In the genomic region with DNA sequence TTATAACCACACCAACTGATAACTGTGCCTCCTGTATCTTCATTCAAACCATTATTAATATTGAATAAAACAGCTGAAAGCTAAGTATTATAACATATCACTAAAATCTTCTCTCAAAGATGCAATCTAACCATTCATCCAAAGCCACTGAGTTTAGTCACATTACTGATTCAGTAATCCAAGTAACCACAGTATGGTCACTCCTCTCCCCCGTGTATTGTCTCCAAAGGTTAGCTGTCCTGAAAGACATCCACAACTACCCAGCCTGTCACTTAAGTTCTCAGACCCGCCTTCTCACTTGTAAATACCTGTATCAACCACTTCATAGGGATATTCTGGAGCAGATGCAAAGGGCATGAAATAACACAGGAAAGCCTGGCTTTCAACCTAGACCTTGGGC, we compare ENCODE assay signal across 15 cellular contexts.
DNase-seq lines count a peak whose midpoint lies in the region; ATAC-seq and TF ChIP-seq lines count a peak whose summit lies in the region.
"Had no signal": no experiment of that assay in that cellular context is flagged by ENCODE, and none has a peak within 500 bp of the region (broad histone marks: within the 10 kb centered on the region; RNA-seq: fewer than 3 reads in every experiment).

No MANE protein-coding gene starts in this region.

- no peak overlapping the region for H3K4me2 ChIP-seq in PC-3 (ENCODE audit: low read length)
- H3K4me2 ChIP-seq: A549 had no signal

- CTCF ChIA-PET in PC-3 (lab: Charles Lee): no interaction called here

- intact Hi-C loops in PC-3 (cut with micrococcal nuclease): no loop called here

- POLR2A ChIA-PET in PC-3 (lab: Charles Lee; ENCODE audit: unreplicated experiment): no interaction called here

- H3K4me3 Mint-ChIP-seq in activated T-helper 17 cell treated with anti-CD3 and anti-CD28 coated beads, Interleukin-2, amount 50 U/mL, for 72 hours: no peak overlapping the region
- H3K4me3 Mint-ChIP-seq: CD14-positive monocyte; CD8-positive, alpha-beta memory T cell had no signal

- peaks cover 42% of the 10 kb centered on the region for H3K36me3 Mint-ChIP-seq in activated T-helper 17 cell treated with anti-CD3 and anti-CD28 coated beads, Interleukin-2, amount 50 U/mL, for 72 hours (ENCODE audit: low read depth)

- H3K36me3 ChIP-seq in PC-3 (ENCODE audit: low read depth, low read length): no peaks in the 10 kb centered on the region; the same call in 1 of the 2 replicates
- H3K36me3 ChIP-seq: BE2C had no signal

- no peak overlapping the region for H3K27ac Mint-ChIP-seq in activated T-helper 17 cell treated with anti-CD3 and anti-CD28 coated beads, Interleukin-2, amount 50 U/mL, for 72 hours
- H3K27ac Mint-ChIP-seq: CD14-positive monocyte had no signal

- BruUV-seq in PC-3 (replicated peaks; lab: Mats Ljungman, UMichigan): no TSS peak

- H4K20me1 ChIP-seq in PC-3 (ENCODE audit: low read length): no peaks in the 10 kb centered on the region

- DNase-seq in LHCN-M2 (ENCODE audit: low read depth) (peak; percentile 36), PC-3 (peak; percentile 12), renal cortical epithelial cell (ENCODE audit: low read depth) (peak; percentile 50), amygdala (lab: John Stamatoyannopoulos, UW) (no peak)
- DNase-seq: BE2C; Caco-2; CD8-positive, alpha-beta memory T cell; GF-D8; GM23248; IMR-90 had no signal

- no peaks in the 10 kb centered on the region for H3F3A ChIP-seq in PC-3 (ENCODE audit: low read length, unreplicated experiment)

- H3K4me1 Mint-ChIP-seq in activated T-helper 17 cell treated with anti-CD3 and anti-CD28 coated beads, Interleukin-2, amount 50 U/mL, for 72 hours: no peaks in the 10 kb centered on the region
- H3K4me1 Mint-ChIP-seq: CD14-positive monocyte had no signal

- TF ChIP-seq CTCF in PC-3 (conservative IDR thresholded peaks at IDR 0.05; ENCODE audit: low read depth, low read length): no peak

- H3K9me3 Mint-ChIP-seq in activated T-helper 17 cell treated with anti-CD3 and anti-CD28 coated beads, Interleukin-2, amount 50 U/mL, for 72 hours: no peaks in the 10 kb centered on the region
- H3K9me3 Mint-ChIP-seq: CD14-positive monocyte; CD8-positive, alpha-beta memory T cell had no signal

- ATAC-seq in PC-3 (no peak), GM18907 (IDR thresholded peaks at IDR 0.05; ENCODE audit: unreplicated experiment) (no peak), GM18517 (IDR thresholded peaks at IDR 0.05; ENCODE audit: unreplicated experiment) (no peak)
- ATAC-seq in activated T-helper 17 cell treated with anti-CD3 and anti-CD28 coated beads, Interleukin-2, amount 50 U/mL, for 72 hours (replicated peaks): peak; percentile 80
- ATAC-seq: A549 had no signal

- no peak overlapping the region for H3K4me3 ChIP-seq in PC-3 (ENCODE audit: low read length)
- H3K4me3 ChIP-seq: A549, GM23248 had no signal

- no peaks in the 10 kb centered on the region for H3K9me3 ChIP-seq in PC-3 (ENCODE audit: low read length)
- H3K9me3 ChIP-seq: A549, BE2C, Caco-2 had no signal

- H3K4me1 ChIP-seq in PC-3 (ENCODE audit: insufficient read depth, low read length): no peaks in the 10 kb centered on the region
- H3K4me1 ChIP-seq: A549, BE2C, Caco-2 had no signal

- no peak overlapping the region for H3K9ac ChIP-seq in PC-3 (ENCODE audit: low read length)
- H3K9ac ChIP-seq: GM23248 had no signal

- H3K9me2 ChIP-seq in PC-3 (replicated peaks; ENCODE audit: low read length): no peaks in the 10 kb centered on the region

- no peak overlapping the region for H2AFZ ChIP-seq in PC-3 (ENCODE audit: low read length)
- H2AFZ ChIP-seq: GM23248 had no signal

- no peaks in the 10 kb centered on the region for H3K79me2 ChIP-seq in PC-3 (ENCODE audit: low read length)

- no peak overlapping the region for H3K27ac ChIP-seq in PC-3 (ENCODE audit: low read length)
- H3K27ac ChIP-seq: A549, GM23248 had no signal

- H3K27me3 ChIP-seq in PC-3 (ENCODE audit: low read length): no peaks in the 10 kb centered on the region
- H3K27me3 ChIP-seq: BE2C had no signal

- H3K27me3 Mint-ChIP-seq in activated T-helper 17 cell treated with anti-CD3 and anti-CD28 coated beads, Interleukin-2, amount 50 U/mL, for 72 hours: no peaks in the 10 kb centered on the region
- H3K27me3 Mint-ChIP-seq: CD8-positive, alpha-beta memory T cell had no signal

Comparison
In these comparisons a context has a peak if more than half of its experiments do, and no peak if none do; other contexts are left out.
1. DNase-seq: peak in LHCN-M2 (single experiment), PC-3 (single experiment) and renal cortical epithelial cell (single experiment); none in amygdala (0 of 56).